ENCODE assay signal across 8 cellular contexts in the genomic region with DNA sequence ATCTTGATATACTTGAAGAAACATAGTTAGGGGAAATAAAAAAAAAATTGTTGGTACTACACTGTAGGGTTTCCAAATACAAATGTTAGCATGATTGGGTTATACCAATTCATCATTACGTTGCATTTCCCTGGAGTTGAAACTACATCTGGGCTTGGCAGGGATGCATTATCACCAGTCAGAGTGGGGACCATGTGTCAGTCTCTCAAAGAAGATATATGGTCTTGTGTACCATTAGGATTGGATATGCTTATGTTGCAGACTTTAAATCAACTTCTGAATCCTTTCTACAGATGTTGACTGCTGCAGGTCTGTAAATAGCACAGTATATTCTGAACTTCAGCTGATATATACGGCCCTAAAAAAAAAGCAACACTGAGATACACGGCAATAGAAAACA.
"Had no signal": no experiment of that assay in that cellular context is flagged by ENCODE, and none has a peak within 500 bp of the region (broad histone marks: within the 10 kb centered on the region; RNA-seq: fewer than 3 reads in every experiment).

No MANE protein-coding gene starts in this region.

- H3K9me3 ChIP-seq: HAP-1 had no signal

- DNase-seq: GM23248, GOT3, H7, KG1 had no signal

- H3K4me1 Mint-ChIP-seq: IgD-negative memory B cell had no signal

- H3K27ac Mint-ChIP-seq: IgD-negative memory B cell had no signal

- H3K36me3 Mint-ChIP-seq: IgD-negative memory B cell had no signal

- ATAC-seq: HCT116 had no signal

- H3K4me3 Mint-ChIP-seq: IgD-negative memory B cell had no signal

- H3K36me3 ChIP-seq: HAP-1 had no signal

- H3K27ac ChIP-seq: GM23248 had no signal

- H2AFZ ChIP-seq: GM23248 had no signal

- H3K9ac ChIP-seq: GM23248 had no signal

- H3K27me3 Mint-ChIP-seq: IgD-negative memory B cell had no signal

- H3K4me3 ChIP-seq: GM23248, HAP-1 had no signal

- FAIRE-seq: HTR-8/SVneo had no signal
